18 cellular contexts compared by ENCODE assay signal in the genomic region with DNA sequence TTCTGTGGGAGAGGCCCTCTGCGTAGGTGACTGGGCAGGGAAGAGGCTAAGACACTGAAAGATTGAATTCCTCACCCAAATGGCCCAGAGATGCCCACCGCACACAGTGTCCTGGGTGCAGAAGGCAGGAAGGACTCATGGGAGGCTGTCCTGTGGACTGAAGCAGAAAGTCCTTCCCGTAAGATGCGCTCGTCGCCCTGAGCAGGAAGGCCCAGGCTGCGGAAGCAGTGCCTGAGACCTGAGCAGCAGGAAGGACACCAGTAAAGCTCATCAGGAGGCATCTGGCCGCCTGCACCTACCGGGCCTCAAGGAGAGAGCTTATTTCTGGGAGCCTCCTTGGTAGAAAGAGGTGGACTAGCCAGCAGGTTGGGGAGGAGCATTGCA. TPM values are rescaled to one million over a fixed set of nuclear protein-coding genes. Genes with fewer than 3 reads are reported as not detected.
DNase-seq lines count a peak whose midpoint lies in the region; ATAC-seq and TF ChIP-seq lines count a peak whose summit lies in the region.
"Had no signal": no experiment of that assay in that cellular context is flagged by ENCODE, and none has a peak within 500 bp of the region (broad histone marks: within the 10 kb centered on the region; RNA-seq: fewer than 3 reads in every experiment).

No MANE protein-coding gene starts in this region.

- peak; percentile 7 for DNase-seq in cardiac septum (ENCODE audit: low spot score)
- DNase-seq in heart right ventricle, result no peak
- DNase-seq in endodermal cell, result peak; percentile 30
- peak; percentile 44 for DNase-seq in osteoblast (ENCODE audit: insufficient read length, low spot score, missing footprints)
- no peak for DNase-seq in thyroid gland
- DNase-seq in middle frontal gyrus (ENCODE audit: extremely low spot score, low spot score), result no peak
- DNase-seq: AML-193, Calu3, DMS79, MM.1S, NCI-H1105 treated with DMSO at 0.1 percent for 48 hours, NCI-H187, NCI-H446, PC-9, SHP77 had no signal

- H3K27me3 Mint-ChIP-seq in endodermal cell (ENCODE audit: insufficient read depth), result peaks cover 30% of the 10 kb centered on the region

- no peak overlapping the region for H3K4me2 ChIP-seq in osteoblast (ENCODE audit: insufficient read depth, low read length)
- H3K4me2 ChIP-seq: KMS-11, PC-9 had no signal

- no peaks in the 10 kb centered on the region for H3K9me3 ChIP-seq in heart right ventricle
- H3K9me3 ChIP-seq in endodermal cell (ENCODE audit: control insufficient read depth, low read length), result no peaks in the 10 kb centered on the region
- H3K9me3 ChIP-seq in osteoblast (ENCODE audit: low read depth, low read length), result no peaks in the 10 kb centered on the region
- no peaks in the 10 kb centered on the region for H3K9me3 ChIP-seq in thyroid gland

- H3K4me1 Mint-ChIP-seq in endodermal cell, result peaks cover 8% of the 10 kb centered on the region

- no peak overlapping the region for H3K27ac ChIP-seq in heart right ventricle
- no peak overlapping the region for H3K27ac ChIP-seq in endodermal cell (ENCODE audit: low read depth, low read length)
- H3K27ac ChIP-seq in osteoblast (ENCODE audit: low read depth, low read length), result no peak overlapping the region
- no peak overlapping the region for H3K27ac ChIP-seq in thyroid gland
- H3K27ac ChIP-seq: KMS-11, PC-9 had no signal

- no peak overlapping the region for H3K4me3 Mint-ChIP-seq in endodermal cell

- H4K20me1 ChIP-seq in osteoblast (ENCODE audit: insufficient read depth, low read length), result peaks cover 2% of the 10 kb centered on the region

- no peaks in the 10 kb centered on the region for H3K79me2 ChIP-seq in osteoblast (ENCODE audit: insufficient read depth, low read length)

- intact Hi-C loops in cardiac septum (cut with DNase I), result no loop called here
- intact Hi-C loops in heart right ventricle (cut with DNase I), result no loop called here
- intact Hi-C loops in thyroid gland (cut with DNase I), result no loop called here

- H3K36me3 ChIP-seq in heart right ventricle (no peaks in the 10 kb centered on the region), endodermal cell (ENCODE audit: control insufficient read depth, insufficient read depth, low read length) (no peaks in the 10 kb centered on the region), osteoblast (ENCODE audit: insufficient read depth, low read length) (no peaks in the 10 kb centered on the region), thyroid gland (no peaks in the 10 kb centered on the region)

- no peak overlapping the region for H2AFZ ChIP-seq in osteoblast (ENCODE audit: low read length)
- H2AFZ ChIP-seq: PC-9 had no signal

- WGBS in heart right ventricle, 2 donors, result 95% methylated on average over 9 of the region's 9 CpGs
- 94 to 95% methylated on average over 8 to 9 of the region's 9 CpGs for WGBS in endodermal cell (ENCODE audit: insufficient coverage in 1 of 2, insufficient read length in 1 of 2), 2 experiments
- 85 to 96% methylated on average over 5 of the region's 9 CpGs for WGBS in thyroid gland, 2 donors

- TF ChIP-seq POLR2A in thyroid gland (IDR thresholded peaks at IDR 0.05), result no peak

- ATAC-seq in heart right ventricle, result no peak
- ATAC-seq in GM18873 (IDR thresholded peaks at IDR 0.05; ENCODE audit: low FRiP score, unreplicated experiment), result no peak

- no peaks in the 10 kb centered on the region for H3K9me3 Mint-ChIP-seq in endodermal cell

- H3K27me3 ChIP-seq in heart right ventricle, result peaks cover 0 to 24% (median 13%) of the 10 kb centered on the region in 7 donors
- H3K27me3 ChIP-seq in endodermal cell (ENCODE audit: control insufficient read depth, insufficient read depth, low read length, poor library complexity, severe bottlenecking), result peaks cover 16% of the 10 kb centered on the region
- peaks cover 3% of the 10 kb centered on the region for H3K27me3 ChIP-seq in osteoblast (ENCODE audit: insufficient read depth, low read length)
- H3K27me3 ChIP-seq in thyroid gland, result no peaks in the 10 kb centered on the region

- H3K4me1 ChIP-seq in heart right ventricle (peaks cover 0 to 12% (median 0%) of the 10 kb centered on the region in 9 donors), endodermal cell (ENCODE audit: control insufficient read depth, insufficient read depth, low read length) (no peaks in the 10 kb centered on the region), osteoblast (ENCODE audit: insufficient read depth, low read length) (peaks cover 8% of the 10 kb centered on the region), thyroid gland (peaks cover 23 to 33% of the 10 kb centered on the region in 2 donors)

- no peak overlapping the region for H3K27ac Mint-ChIP-seq in endodermal cell

- H3K9ac ChIP-seq in endodermal cell (ENCODE audit: extremely low read depth, low read length, poor library complexity, severe bottlenecking), result no peak overlapping the region
- H3K9ac ChIP-seq: KMS-11 had no signal

- H3K36me3 Mint-ChIP-seq in endodermal cell (ENCODE audit: low read depth), result no peaks in the 10 kb centered on the region

- H3K4me3 ChIP-seq in heart right ventricle (no peak overlapping the region), endodermal cell (ENCODE audit: low read length) (no peak overlapping the region), osteoblast (ENCODE audit: insufficient read depth, low read length) (no peak overlapping the region), thyroid gland (replicated peaks in 1 of 3) (no peak overlapping the region)
- H3K4me3 ChIP-seq: PC-9 had no signal

- no peak for TF ChIP-seq CTCF in heart right ventricle (IDR thresholded peaks at IDR 0.05)
- no peak for TF ChIP-seq CTCF in endodermal cell (conservative IDR thresholded peaks at IDR 0.05)
- no peak for TF ChIP-seq CTCF in osteoblast (IDR thresholded peaks at IDR 0.05; ENCODE audit: extremely low read depth, low read depth, low read length)
- no peak for TF ChIP-seq CTCF in thyroid gland (IDR thresholded peaks at IDR 0.05)

RNA-seq across cellular contexts. Expression of gene PAK6, which starts 3.3 kb away (rescaled TPM):
- total RNA-seq in cardiac septum (2.6 TPM), heart right ventricle (10 to 100 TPM in 1 of 10 donors, 1 to 10 TPM in 9; 5.9 to 14.1 (median 7.6) TPM), endodermal cell (1 to 10 TPM; 7.7 to 9.1 TPM), osteoblast (not detected in 2 replicates), thyroid gland (10 to 100 TPM; 33.9 to 63.4 (median 43.9) TPM)
- 1 to 10 TPM in 1 of 2 donors, under 1 TPM in 1; 0.48 to 3.0 TPM for polyA plus RNA-seq in heart right ventricle
- 0.96 TPM for polyA plus RNA-seq in endodermal cell (2013, experiment 1 of 2)
- 0.29 TPM for polyA plus RNA-seq in endodermal cell (2013, experiment 2 of 2)
- total RNA-seq: H4 had no signal

RNA-seq across cellular contexts. Expression of gene ANKRD63, which starts 40.7 kb away (rescaled TPM):
- total RNA-seq in cardiac septum (not detected), heart right ventricle (1 to 10 TPM in 1 of 10 donors, under 1 TPM in 3, not detected in 6; 0.26 to 1.9 (median 0.44) TPM), endodermal cell (not detected), osteoblast (not detected in 2 replicates), thyroid gland (1 to 10 TPM in 1 of 4 donors, not detected in 3; 2.1 TPM)
- not detected for polyA plus RNA-seq in heart right ventricle
- polyA plus RNA-seq in endodermal cell (2013, experiment 1 of 2), result 0.39 TPM
- polyA plus RNA-seq in endodermal cell (2013, experiment 2 of 2), result 0.33 TPM
- total RNA-seq: Calu3, PC-9 had no signal

Comparison
In these comparisons a context has a peak if more than half of its experiments do, and no peak if none do; other contexts are left out.
1. DNase-seq: peak in cardiac septum (single experiment), endodermal cell (single experiment) and osteoblast (single experiment); none in heart right ventricle (0 of 2), thyroid gland (0 of 2) and middle frontal gyrus (single experiment).